1 cellular context compared by ENCODE assay signal in the genomic region with DNA sequence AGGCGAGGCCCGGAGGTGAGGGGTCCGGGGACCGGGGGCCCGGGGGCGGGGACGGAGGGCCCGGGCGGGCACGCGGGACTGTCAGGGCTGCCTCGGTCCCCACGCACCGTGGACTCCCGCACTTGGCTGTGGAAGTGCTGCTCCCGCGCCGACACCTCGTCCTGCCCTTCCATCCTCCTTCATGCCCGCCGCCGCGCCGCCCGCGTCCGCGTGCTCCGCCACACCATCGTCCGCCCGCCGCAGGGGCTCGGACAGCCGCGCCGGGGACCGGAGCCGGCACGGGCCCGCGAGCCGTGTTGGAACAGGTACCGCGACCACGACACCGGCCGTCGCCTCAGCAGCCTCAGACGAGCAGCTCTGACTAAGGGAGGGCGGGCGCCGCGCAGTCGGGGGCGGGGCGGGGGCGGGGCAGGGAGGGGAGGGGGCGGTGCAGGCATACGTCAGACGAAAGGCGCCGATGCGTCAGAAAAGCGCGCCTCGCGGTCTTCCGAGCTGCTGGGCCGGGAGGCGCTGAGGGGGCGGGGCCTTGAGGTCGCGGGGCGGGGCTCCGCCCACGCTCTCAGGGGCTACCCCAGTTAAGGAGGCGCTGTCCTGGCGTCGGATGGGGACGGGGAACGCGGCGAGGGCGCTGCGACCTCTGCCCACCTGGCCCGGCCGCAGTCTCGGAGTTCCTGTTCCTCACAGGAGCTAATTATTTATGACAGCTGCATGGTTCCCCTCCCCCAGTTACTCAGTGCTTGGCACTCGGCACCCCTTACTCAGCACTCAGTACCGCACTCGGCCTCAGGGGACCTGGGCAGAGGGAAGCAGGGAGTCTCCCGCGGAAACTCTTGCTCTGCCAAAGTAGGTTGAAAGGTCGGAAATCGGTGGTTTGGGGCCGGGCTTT.
TF ChIP-seq lines count a peak whose summit lies in the region.

Gene LMBR1 (minus strand): TSS at position 363 of the 886 bp plus-strand sequence. CDS start 190 bp downstream, at position 173.

TF ChIP-seq in K562, 482 proteins besides CTCF, POLR2A, EP300 and RAD21 (continued from another document and continues in another):
- TF ChIP-seq CHCHD3 (CRISPR knock-in tag; IDR thresholded peaks at IDR 0.05) (no peak; the same call in 1 of the 2 replicates), BHLHE40 (IDR thresholded peaks at IDR 0.05; ENCODE audit: low read length) (peak; percentile 39), TEAD4 (IDR thresholded peaks at IDR 0.05; ENCODE audit: low read length) (peak; percentile 39; the same call in 1 of the 2 replicates), TEAD4 (CRISPR knock-in tag; IDR thresholded peaks at IDR 0.05; ENCODE audit: borderline replicate concordance) (no peak), MYBL2 (IDR thresholded peaks at IDR 0.05; ENCODE audit: low read depth) (no peak), MYBL2 (CRISPR knock-in tag; IDR thresholded peaks at IDR 0.05; ENCODE audit: borderline replicate concordance) (no peak), SAP30 (IDR thresholded peaks at IDR 0.05; ENCODE audit: borderline replicate concordance, insufficient read depth, low read depth, low read length, poor library complexity, severe bottlenecking) (peak; percentile 50), HNRNPLL (IDR thresholded peaks at IDR 0.05; ENCODE audit: low read depth, low read length, poor library complexity, severe bottlenecking) (peak; percentile 57), CBFB (CRISPR knock-in tag; IDR thresholded peaks at IDR 0.05) (peak; percentile 85), SUPT5H (IDR thresholded peaks at IDR 0.05) (peak; percentile 90), HOXB6 (CRISPR knock-in tag; IDR thresholded peaks at IDR 0.05; ENCODE audit: borderline replicate concordance) (no peak), ZFX (CRISPR knock-in tag; IDR thresholded peaks at IDR 0.05) (peak; percentile 69), KLF1 (tag; IDR thresholded peaks at IDR 0.05) (no peak), ARID3B (CRISPR knock-in tag; IDR thresholded peaks at IDR 0.05; ENCODE audit: borderline replicate concordance) (peak; percentile 92; the same call in 1 of the 2 replicates), PHF20 (IDR thresholded peaks at IDR 0.05; ENCODE audit: partially characterized antibody) (peak; percentile 83), TRIM24 (IDR thresholded peaks at IDR 0.05) (peak; percentile 56 to 68), JUN (IDR thresholded peaks at IDR 0.05; ENCODE audit: borderline replicate concordance, low read depth, low read length) (0 out of 2 replicates have a peak, but pooled peaks have one; percentile 9), JUN (CRISPR knock-in tag; IDR thresholded peaks at IDR 0.05; ENCODE audit: borderline replicate concordance) (no peak; the same call in 1 of the 2 replicates), BDP1 (IDR thresholded peaks at IDR 0.05; ENCODE audit: insufficient read depth, insufficient read length) (no peak), ZNF24 (IDR thresholded peaks at IDR 0.05) (0 out of 2 replicates have a peak, but pooled peaks have one; percentile 43), RAD51 (IDR thresholded peaks at IDR 0.05; ENCODE audit: borderline replicate concordance, low read depth) (0 out of 2 replicates have a peak, but pooled peaks have one; percentile 9), XRCC3 (IDR thresholded peaks at IDR 0.05) (no peak), MXI1 (IDR thresholded peaks at IDR 0.05; ENCODE audit: low read depth, low read length) (peak; percentile 66), POLR3A (IDR thresholded peaks at IDR 0.05; ENCODE audit: borderline replicate concordance, extremely low read depth, insufficient read depth, insufficient read length) (no peak), PRPF4 (IDR thresholded peaks at IDR 0.05; ENCODE audit: insufficient read depth, low read depth, low read length, poor library complexity, severe bottlenecking) (no peak), ID3 (CRISPR knock-in tag; IDR thresholded peaks at IDR 0.05) (no peak), ID3 (tag; IDR thresholded peaks at IDR 0.05) (peak; percentile 71), LCOR (CRISPR knock-in tag; IDR thresholded peaks at IDR 0.05) (peak; percentile 91), GTF2E2 (tag; IDR thresholded peaks at IDR 0.05) (peak; percentile 80; the same call in 1 of the 2 replicates), MAZ (CRISPR knock-in tag; conservative IDR thresholded peaks at IDR 0.05 in 1 of 2, IDR thresholded peaks at IDR 0.05 in 1 of 2) (peak; percentile 82 to 92), FOXP1 (CRISPR knock-in tag; IDR thresholded peaks at IDR 0.05) (peak; percentile 55; the same call in 1 of the 2 replicates), PHF21A (IDR thresholded peaks at IDR 0.05; ENCODE audit: borderline replicate concordance, low read depth) (peak; percentile 68; the same call in 1 of the 2 replicates), TAF9B (IDR thresholded peaks at IDR 0.05; ENCODE audit: partially characterized antibody) (peak; percentile 84), SMARCB1 (IDR thresholded peaks at IDR 0.05; ENCODE audit: insufficient read length, low read depth) (peak; percentile 71), HDGF (IDR thresholded peaks at IDR 0.05) (no peak), SMAD1 (IDR thresholded peaks at IDR 0.05; ENCODE audit: low read depth, low read length, partially characterized antibody) (peak; percentile 35), SMARCA5 (IDR thresholded peaks at IDR 0.05) (peak; percentile 66; the same call in 1 of the 2 replicates), ZNF408 (CRISPR knock-in tag; IDR thresholded peaks at IDR 0.05; ENCODE audit: low read depth) (no peak), ZFP36 (IDR thresholded peaks at IDR 0.05; ENCODE audit: low read depth, low read length, partially characterized antibody) (no peak), RBM15 (IDR thresholded peaks at IDR 0.05; ENCODE audit: insufficient read depth, low read length) (no peak), GTF2B (IDR thresholded peaks at IDR 0.05; ENCODE audit: extremely low read depth, insufficient read length) (no peak), ATF4 (CRISPR knock-in tag; IDR thresholded peaks at IDR 0.05) (peak; percentile 23; the same call in 1 of the 2 replicates), POLR2G (IDR thresholded peaks at IDR 0.05; ENCODE audit: low read depth, low read length) (peak; percentile 96), CBX1 (IDR thresholded peaks at IDR 0.05; ENCODE audit: low read depth) (peak; percentile 37; the same call in 1 of the 2 replicates), NCOR1 (IDR thresholded peaks at IDR 0.05) (peak; percentile 41; the same call in 1 of the 2 replicates), BRD9 (IDR thresholded peaks at IDR 0.05; ENCODE audit: low read depth, partially characterized antibody) (peak; percentile 92), ERF (CRISPR knock-in tag; IDR thresholded peaks at IDR 0.05) (peak; percentile 63)
- TF ChIP-seq, protein P1, sequence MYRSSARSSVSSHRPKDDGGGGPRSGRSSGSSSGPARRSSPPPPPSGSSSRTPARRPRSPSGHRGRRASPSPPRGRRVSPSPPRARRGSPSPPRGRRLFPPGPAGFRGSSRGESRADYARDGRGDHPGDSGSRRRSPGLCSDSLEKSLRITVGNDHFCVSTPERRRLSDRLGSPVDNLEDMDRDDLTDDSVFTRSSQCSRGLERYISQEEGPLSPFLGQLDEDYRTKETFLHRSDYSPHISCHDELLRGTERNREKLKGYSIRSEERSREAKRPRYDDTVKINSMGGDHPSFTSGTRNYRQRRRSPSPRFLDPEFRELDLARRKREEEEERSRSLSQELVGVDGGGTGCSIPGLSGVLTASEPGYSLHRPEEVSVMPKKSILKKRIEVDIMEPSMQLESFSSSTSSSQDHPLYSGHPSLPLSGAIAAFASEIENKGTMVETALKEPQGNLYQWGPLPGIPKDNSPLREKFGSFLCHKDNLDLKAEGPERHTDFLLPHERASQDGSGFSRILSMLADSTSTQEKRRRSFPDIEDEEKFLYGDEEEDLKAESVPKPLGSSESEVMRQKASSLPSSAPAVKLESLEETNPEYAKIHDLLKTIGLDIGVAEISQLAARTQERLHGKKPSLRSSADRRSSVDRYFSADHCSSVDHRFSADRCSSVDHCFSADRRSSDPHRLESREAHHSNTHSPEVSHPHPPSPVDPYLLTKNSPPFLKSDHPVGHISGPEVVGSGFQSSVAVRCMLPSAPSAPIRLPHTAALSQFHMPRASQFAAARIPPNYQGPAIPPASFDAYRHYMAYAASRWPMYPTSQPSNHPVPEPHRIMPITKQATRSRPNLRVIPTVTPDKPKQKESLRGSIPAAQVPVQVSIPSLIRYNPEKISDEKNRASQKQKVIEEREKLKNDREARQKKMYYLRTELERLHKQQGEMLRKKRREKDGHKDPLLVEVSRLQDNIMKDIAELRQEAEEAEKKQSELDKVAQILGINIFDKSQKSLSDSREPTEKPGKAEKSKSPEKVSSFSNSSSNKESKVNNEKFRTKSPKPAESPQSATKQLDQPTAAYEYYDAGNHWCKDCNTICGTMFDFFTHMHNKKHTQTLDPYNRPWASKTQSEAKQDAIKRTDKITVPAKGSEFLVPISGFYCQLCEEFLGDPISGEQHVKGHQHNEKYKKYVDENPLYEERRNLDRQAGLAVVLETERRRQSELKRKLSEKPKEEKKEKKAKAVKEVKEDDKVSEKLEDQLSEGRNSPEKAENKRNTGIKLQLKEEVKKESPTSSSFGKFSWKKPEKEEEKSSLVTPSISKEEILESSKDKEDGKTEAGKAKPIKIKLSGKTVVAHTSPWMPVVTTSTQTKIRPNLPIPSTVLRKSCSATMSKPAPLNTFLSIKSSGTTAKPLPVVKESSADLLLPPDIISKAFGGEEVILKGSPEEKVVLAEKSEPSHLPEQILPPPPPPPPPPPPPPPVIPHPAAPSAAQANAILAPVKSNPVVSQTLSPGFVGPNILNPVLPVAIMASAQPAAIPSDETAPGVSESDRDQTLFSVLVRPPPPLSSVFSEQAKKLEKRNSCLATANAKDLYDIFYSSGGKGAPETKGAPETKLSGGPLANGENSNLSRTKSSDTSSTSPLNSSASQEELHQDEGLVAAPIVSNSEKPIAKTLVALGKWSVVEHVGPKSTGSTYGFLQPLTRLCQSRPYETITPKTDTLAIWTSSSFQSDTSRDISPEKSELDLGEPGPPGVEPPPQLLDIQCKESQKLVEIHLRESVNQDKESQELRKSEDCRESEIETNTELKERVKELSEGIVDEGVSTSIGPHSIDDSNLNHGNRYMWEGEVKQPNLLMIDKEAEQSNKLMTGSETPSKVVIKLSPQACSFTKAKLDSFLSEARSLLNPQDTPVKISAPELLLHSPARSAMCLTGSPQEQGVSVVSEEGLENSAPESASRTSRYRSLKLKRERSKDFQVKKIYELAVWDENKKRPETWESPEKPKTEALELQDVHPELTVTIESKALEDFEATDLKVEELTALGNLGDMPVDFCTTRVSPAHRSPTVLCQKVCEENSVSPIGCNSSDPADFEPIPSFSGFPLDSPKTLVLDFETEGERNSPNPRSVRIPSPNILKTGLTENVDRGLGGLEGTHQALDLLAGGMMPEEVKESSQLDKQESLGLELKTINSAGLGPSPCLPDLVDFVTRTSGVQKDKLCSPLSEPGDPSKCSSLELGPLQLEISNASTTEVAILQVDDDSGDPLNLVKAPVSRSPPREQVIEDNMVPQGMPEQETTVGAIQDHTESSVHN (IDR thresholded peaks at IDR 0.05; ENCODE audit: borderline replicate concordance in 1 of 2, low read depth in 1 of 2): 0 out of 4 replicates have a peak, but pooled peaks of 1 of the 2 experiments have one; percentile 34
- TF ChIP-seq, protein P2, sequence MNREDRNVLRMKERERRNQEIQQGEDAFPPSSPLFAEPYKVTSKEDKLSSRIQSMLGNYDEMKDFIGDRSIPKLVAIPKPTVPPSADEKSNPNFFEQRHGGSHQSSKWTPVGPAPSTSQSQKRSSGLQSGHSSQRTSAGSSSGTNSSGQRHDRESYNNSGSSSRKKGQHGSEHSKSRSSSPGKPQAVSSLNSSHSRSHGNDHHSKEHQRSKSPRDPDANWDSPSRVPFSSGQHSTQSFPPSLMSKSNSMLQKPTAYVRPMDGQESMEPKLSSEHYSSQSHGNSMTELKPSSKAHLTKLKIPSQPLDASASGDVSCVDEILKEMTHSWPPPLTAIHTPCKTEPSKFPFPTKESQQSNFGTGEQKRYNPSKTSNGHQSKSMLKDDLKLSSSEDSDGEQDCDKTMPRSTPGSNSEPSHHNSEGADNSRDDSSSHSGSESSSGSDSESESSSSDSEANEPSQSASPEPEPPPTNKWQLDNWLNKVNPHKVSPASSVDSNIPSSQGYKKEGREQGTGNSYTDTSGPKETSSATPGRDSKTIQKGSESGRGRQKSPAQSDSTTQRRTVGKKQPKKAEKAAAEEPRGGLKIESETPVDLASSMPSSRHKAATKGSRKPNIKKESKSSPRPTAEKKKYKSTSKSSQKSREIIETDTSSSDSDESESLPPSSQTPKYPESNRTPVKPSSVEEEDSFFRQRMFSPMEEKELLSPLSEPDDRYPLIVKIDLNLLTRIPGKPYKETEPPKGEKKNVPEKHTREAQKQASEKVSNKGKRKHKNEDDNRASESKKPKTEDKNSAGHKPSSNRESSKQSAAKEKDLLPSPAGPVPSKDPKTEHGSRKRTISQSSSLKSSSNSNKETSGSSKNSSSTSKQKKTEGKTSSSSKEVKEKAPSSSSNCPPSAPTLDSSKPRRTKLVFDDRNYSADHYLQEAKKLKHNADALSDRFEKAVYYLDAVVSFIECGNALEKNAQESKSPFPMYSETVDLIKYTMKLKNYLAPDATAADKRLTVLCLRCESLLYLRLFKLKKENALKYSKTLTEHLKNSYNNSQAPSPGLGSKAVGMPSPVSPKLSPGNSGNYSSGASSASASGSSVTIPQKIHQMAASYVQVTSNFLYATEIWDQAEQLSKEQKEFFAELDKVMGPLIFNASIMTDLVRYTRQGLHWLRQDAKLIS (CRISPR knock-in tag; IDR thresholded peaks at IDR 0.05): peak; percentile 67; the same call in 1 of the 2 replicates
